In genomic region chr19:42601811-42602443, GRCh38 we compare ENCODE assay signal across 1 cellular context.
TF ChIP-seq lines count a peak whose summit lies in the region.

No MANE protein-coding gene starts in this region.

TF ChIP-seq in HepG2, 621 proteins besides CTCF, POLR2A, EP300 and RAD21 (continued from another document and continues in another):
- peak; percentile 35; the same call in 1 of the 2 replicates for TF ChIP-seq ETV5 (CRISPR knock-in tag; IDR thresholded peaks at IDR 0.05; ENCODE audit: borderline replicate concordance)
- TF ChIP-seq CREBL2 (CRISPR knock-in tag; IDR thresholded peaks at IDR 0.05; ENCODE audit: borderline replicate concordance), result no peak
- no peak for TF ChIP-seq ZNF484 (CRISPR knock-in tag; IDR thresholded peaks at IDR 0.05; ENCODE audit: borderline replicate concordance, low read depth)
- TF ChIP-seq PLRG1 (conservative IDR thresholded peaks at IDR 0.05), result no peak
- TF ChIP-seq JDP2 (CRISPR knock-in tag; IDR thresholded peaks at IDR 0.05; ENCODE audit: borderline replicate concordance), result no peak
- no peak for TF ChIP-seq ZNF512B (CRISPR knock-in tag; IDR thresholded peaks at IDR 0.05; ENCODE audit: borderline replicate concordance)
- TF ChIP-seq ZNF546 (CRISPR knock-in tag; conservative IDR thresholded peaks at IDR 0.05), result no peak
- TF ChIP-seq DMTF1 (CRISPR knock-in tag; IDR thresholded peaks at IDR 0.05), result no peak
- no peak for TF ChIP-seq THAP7 (CRISPR knock-in tag; IDR thresholded peaks at IDR 0.05)
- TF ChIP-seq ZSCAN29 (CRISPR knock-in tag; conservative IDR thresholded peaks at IDR 0.05), result no peak
- TF ChIP-seq PRPF4 (IDR thresholded peaks at IDR 0.05; ENCODE audit: low read depth, low read length, poor library complexity, severe bottlenecking), result no peak
- no peak for TF ChIP-seq ZNF710 (CRISPR knock-in tag; IDR thresholded peaks at IDR 0.05; ENCODE audit: borderline replicate concordance)
- no peak for TF ChIP-seq CC2D1A (CRISPR knock-in tag; IDR thresholded peaks at IDR 0.05)
- no peak for TF ChIP-seq HNRNPK (IDR thresholded peaks at IDR 0.05; ENCODE audit: low read depth, low read length, poor library complexity, severe bottlenecking)
- no peak for TF ChIP-seq ZNF205 (CRISPR knock-in tag; IDR thresholded peaks at IDR 0.05)
- TF ChIP-seq IRF2 (CRISPR knock-in tag; IDR thresholded peaks at IDR 0.05), result no peak
- TF ChIP-seq ARNT2 (CRISPR knock-in tag; IDR thresholded peaks at IDR 0.05; ENCODE audit: low read depth), result no peak
- TF ChIP-seq CREM (IDR thresholded peaks at IDR 0.05), result no peak
- no peak for TF ChIP-seq CREM (CRISPR knock-in tag; IDR thresholded peaks at IDR 0.05)
- TF ChIP-seq SNAPC4 (CRISPR knock-in tag; IDR thresholded peaks at IDR 0.05), result no peak
- TF ChIP-seq FIP1L1 (IDR thresholded peaks at IDR 0.05; ENCODE audit: borderline replicate concordance, insufficient read depth, low read depth, low read length), result no peak
- TF ChIP-seq HNF4A (CRISPR knock-in tag; IDR thresholded peaks at IDR 0.05), result no peak
- TF ChIP-seq NFRKB (IDR thresholded peaks at IDR 0.05), result no peak
- TF ChIP-seq ISL2 (CRISPR knock-in tag; IDR thresholded peaks at IDR 0.05), result no peak
- TF ChIP-seq ZKSCAN1 (IDR thresholded peaks at IDR 0.05; ENCODE audit: low read length), result no peak
- TF ChIP-seq KMT2A (CRISPR knock-in tag; IDR thresholded peaks at IDR 0.05), result no peak
- no peak for TF ChIP-seq ZNF274 (CRISPR knock-in tag; IDR thresholded peaks at IDR 0.05)
- TF ChIP-seq ZNF160 (CRISPR knock-in tag; IDR thresholded peaks at IDR 0.05), result no peak
- TF ChIP-seq EED (CRISPR knock-in tag; IDR thresholded peaks at IDR 0.05), result no peak
- TF ChIP-seq GMEB1 (CRISPR knock-in tag; IDR thresholded peaks at IDR 0.05; ENCODE audit: borderline replicate concordance), result no peak
- no peak for TF ChIP-seq RFX5 (IDR thresholded peaks at IDR 0.05; ENCODE audit: low read depth, low read length)
- TF ChIP-seq ZNF839 (CRISPR knock-in tag; IDR thresholded peaks at IDR 0.05; ENCODE audit: borderline replicate concordance), result no peak
- TF ChIP-seq ZMAT3 (CRISPR knock-in tag; conservative IDR thresholded peaks at IDR 0.05), result no peak
- no peak for TF ChIP-seq ZNF772 (CRISPR knock-in tag; IDR thresholded peaks at IDR 0.05)
- TF ChIP-seq GATA4 (IDR thresholded peaks at IDR 0.05; ENCODE audit: borderline replicate concordance, low read depth), result no peak
- no peak for TF ChIP-seq TAF1 (CRISPR knock-in tag; IDR thresholded peaks at IDR 0.05)
- no peak for TF ChIP-seq ZNF547 (CRISPR knock-in tag; IDR thresholded peaks at IDR 0.05)
- no peak for TF ChIP-seq MXD3 (CRISPR knock-in tag; IDR thresholded peaks at IDR 0.05)
- TF ChIP-seq HMG20B (CRISPR knock-in tag; conservative IDR thresholded peaks at IDR 0.05), result 0 out of 2 replicates have a peak, but pooled peaks have one; percentile 43
- no peak for TF ChIP-seq ZSCAN5A (CRISPR knock-in tag; IDR thresholded peaks at IDR 0.05; ENCODE audit: borderline replicate concordance)
- no peak for TF ChIP-seq MED1 (CRISPR knock-in tag; IDR thresholded peaks at IDR 0.05)
- no peak for TF ChIP-seq ZNF230 (CRISPR knock-in tag; IDR thresholded peaks at IDR 0.05)
- TF ChIP-seq REST (IDR thresholded peaks at IDR 0.05; ENCODE audit: borderline replicate concordance in 1 of 2, low read depth in 1 of 2, low read length in 2 of 2), result peak; percentile 97 to 98
- TF ChIP-seq NFKB2 (CRISPR knock-in tag; IDR thresholded peaks at IDR 0.05; ENCODE audit: borderline replicate concordance), result no peak
